7 cellular contexts compared by ENCODE assay signal in the genomic region with DNA sequence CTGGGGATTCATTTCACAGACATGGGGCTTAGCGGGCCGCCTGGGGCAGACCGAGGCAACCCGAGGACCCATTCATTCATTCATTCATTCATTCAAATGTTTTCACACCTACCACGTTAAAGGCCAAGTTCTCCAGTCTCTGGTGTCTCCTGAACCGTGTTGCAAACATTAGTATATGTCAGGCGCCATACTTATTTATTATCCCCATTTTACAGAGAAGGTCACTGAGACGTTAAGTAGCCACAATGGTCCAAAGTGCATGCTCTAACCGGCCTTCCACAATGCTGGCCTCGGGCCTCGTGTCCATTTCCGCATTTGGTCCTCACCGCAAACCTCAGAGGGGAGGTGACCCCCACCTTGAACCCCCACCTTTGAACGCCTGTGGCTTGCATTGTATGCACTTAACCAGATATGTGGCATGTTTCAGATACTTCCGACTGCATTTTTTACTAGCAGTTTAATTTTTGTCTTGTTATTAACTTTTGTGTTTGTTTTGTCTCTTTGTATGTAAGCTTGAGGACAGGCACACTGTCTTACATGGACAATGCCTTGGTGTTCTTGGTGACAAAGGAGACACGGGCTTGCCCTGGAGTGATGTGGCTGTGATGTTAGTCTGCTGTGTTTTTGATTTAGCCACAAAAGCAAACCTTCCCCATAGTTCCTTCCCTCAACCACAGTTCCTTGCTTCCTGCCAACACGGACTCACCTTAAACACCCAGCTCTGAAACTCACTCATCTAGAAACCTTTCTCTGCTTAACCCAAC. TPM values are rescaled to one million over a fixed set of nuclear protein-coding genes. Genes with fewer than 3 reads are reported as not detected.
DNase-seq lines count a peak whose midpoint lies in the region; ATAC-seq and TF ChIP-seq lines count a peak whose summit lies in the region.

No MANE protein-coding gene starts in this region.

- H3K79me2 ChIP-seq in smooth muscle cell (ENCODE audit: low read depth): peaks cover 33% of the 10 kb centered on the region

- H3K9me3 ChIP-seq in smooth muscle cell (replicated peaks; ENCODE audit: low read depth): no peaks in the 10 kb centered on the region

- peak; percentile 10 for ATAC-seq in activated CD8-positive, alpha-beta T cell treated with anti-CD3 and anti-CD28 coated beads, Interleukin-2, amount 10 ng/mL, durations not matched to agents 7 days and 5 days
- ATAC-seq in Right ventricle myocardium inferior (no peak), GM18520 (IDR thresholded peaks at IDR 0.05; ENCODE audit: unreplicated experiment) (no peak)

- H3K36me3 Mint-ChIP-seq in activated CD8-positive, alpha-beta T cell treated with anti-CD3 and anti-CD28 coated beads, Interleukin-2, amount 10 ng/mL, durations not matched to agents 7 days and 5 days (ENCODE audit: low read depth): no peaks in the 10 kb centered on the region

- peaks cover 47% of the 10 kb centered on the region for H3K27me3 Mint-ChIP-seq in activated CD8-positive, alpha-beta T cell treated with anti-CD3 and anti-CD28 coated beads, Interleukin-2, amount 10 ng/mL, durations not matched to agents 7 days and 5 days (ENCODE audit: low read depth)

- H3K9ac ChIP-seq in smooth muscle cell (ENCODE audit: low read depth): no peak overlapping the region

- no peak for DNase-seq in HFF-Myc (ENCODE audit: extremely low read depth, low read depth)
- peak; percentile 42 for DNase-seq in activated CD8-positive, alpha-beta T cell treated with anti-CD3 and anti-CD28 coated beads, Interleukin-2, amount 10 ng/mL, durations not matched to agents 7 days and 5 days
- DNase-seq in smooth muscle cell (lab: John Stamatoyannopoulos, UW; ENCODE audit: unreplicated experiment): no peak
- DNase-seq in COLO668 (lab: John Stamatoyannopoulos, UW; ENCODE audit: unreplicated experiment): no peak
- no peak for DNase-seq in Right ventricle myocardium inferior (ENCODE audit: missing footprints)

- peaks cover 48% of the 10 kb centered on the region for H3K4me1 Mint-ChIP-seq in activated CD8-positive, alpha-beta T cell treated with anti-CD3 and anti-CD28 coated beads, Interleukin-2, amount 10 ng/mL, durations not matched to agents 7 days and 5 days (ENCODE audit: low read depth)

- peak overlapping the region; percentile 5 for H3K27ac Mint-ChIP-seq in activated CD8-positive, alpha-beta T cell treated with anti-CD3 and anti-CD28 coated beads, Interleukin-2, amount 10 ng/mL, durations not matched to agents 7 days and 5 days

- intact Hi-C loops in Right ventricle myocardium inferior (cut with DNase I): loop anchor here (1.0 to 5.0 kb wide), 3 partner anchors 47 to 130 kb away; no protein-coding TSS in a partner anchor

- H3K36me3 ChIP-seq in smooth muscle cell (ENCODE audit: low read depth): no peaks in the 10 kb centered on the region

- CTCF ChIA-PET in activated CD8-positive, alpha-beta T cell treated with anti-CD3 and anti-CD28 coated beads, Interleukin-2, amount 10 ng/mL, durations not matched to agents 7 days and 5 days (lab: Charles Lee): interaction anchor here (0.8 to 10.1 kb wide), 9 partner anchors 10 to 154 kb away, joined by 3 to 116 read pairs (median 8); partner anchors contain the start of gene ALDH4A1

- H3K4me3 ChIP-seq in HFF-Myc (replicated peaks; ENCODE audit: low read depth, low read length) (peak overlapping the region; percentile 57; the same call in 1 of the 2 replicates), iPS-11a (ENCODE audit: low read depth, low read length) (peak overlapping the region; percentile 65), smooth muscle cell (peak overlapping the region; percentile 69)

- no peaks in the 10 kb centered on the region for H3K27me3 ChIP-seq in smooth muscle cell (ENCODE audit: low read depth)

- H3K27ac ChIP-seq in smooth muscle cell (ENCODE audit: low read depth): no peak overlapping the region

- WGBS in smooth muscle cell (ENCODE audit: low lambda C conversion rate): 76% methylated on average over 17 of the region's 17 CpGs

- TF ChIP-seq CTCF in HFF-Myc (IDR thresholded peaks at IDR 0.05; ENCODE audit: low read depth, low read length, missing control alignments): no peak
- no peak for TF ChIP-seq CTCF in smooth muscle cell (IDR thresholded peaks at IDR 0.05; ENCODE audit: borderline replicate concordance, insufficient read depth, poor library complexity, severe bottlenecking)

- peaks cover 30% of the 10 kb centered on the region for H4K20me1 ChIP-seq in smooth muscle cell (ENCODE audit: low read depth)

- peak overlapping the region; percentile 77 for H3K4me3 Mint-ChIP-seq in activated CD8-positive, alpha-beta T cell treated with anti-CD3 and anti-CD28 coated beads, Interleukin-2, amount 10 ng/mL, durations not matched to agents 7 days and 5 days

- no peaks in the 10 kb centered on the region for H3K4me1 ChIP-seq in smooth muscle cell (ENCODE audit: low read depth)

- H3K9me3 Mint-ChIP-seq in activated CD8-positive, alpha-beta T cell treated with anti-CD3 and anti-CD28 coated beads, Interleukin-2, amount 10 ng/mL, durations not matched to agents 7 days and 5 days (ENCODE audit: insufficient read depth): no peaks in the 10 kb centered on the region

- peak overlapping the region; percentile 97 for H2AFZ ChIP-seq in smooth muscle cell (ENCODE audit: low read depth)

- POLR2A ChIA-PET in activated CD8-positive, alpha-beta T cell treated with anti-CD3 and anti-CD28 coated beads, Interleukin-2, amount 10 ng/mL, durations not matched to agents 7 days and 5 days (lab: Charles Lee): interaction anchor here (0.5 to 3.6 kb wide), 3 partner anchors 31 to 243 kb away, joined by 3 to 47 read pairs (median 3); no protein-coding TSS in a partner anchor

- H3F3A ChIP-seq in smooth muscle cell (ENCODE audit: low read depth): peaks cover 5% of the 10 kb centered on the region

- peak overlapping the region; percentile 97 for H3K4me2 ChIP-seq in smooth muscle cell

RNA-seq across cellular contexts. Expression of gene IFFO2, which starts 1.2 kb away (rescaled TPM):
- 1 to 10 TPM; 7.2 to 8.2 TPM for total RNA-seq in activated CD8-positive, alpha-beta T cell treated with anti-CD3 and anti-CD28 coated beads, Interleukin-2, amount 10 ng/mL, durations not matched to agents 7 days and 5 days
- 19.1 and 28.0 TPM in 2 replicates for total RNA-seq in smooth muscle cell
- polyA plus RNA-seq in smooth muscle cell: 3.7 and 5.7 TPM in 2 replicates
- total RNA-seq in Right ventricle myocardium inferior: 5.2 TPM

RNA-seq across cellular contexts. Expression of gene ALDH4A1, which starts 55.4 kb away (rescaled TPM):
- total RNA-seq in activated CD8-positive, alpha-beta T cell treated with anti-CD3 and anti-CD28 coated beads, Interleukin-2, amount 10 ng/mL, durations not matched to agents 7 days and 5 days: 1 to 10 TPM; 4.2 to 4.3 TPM
- 4.6 and 4.8 TPM in 2 replicates for total RNA-seq in smooth muscle cell
- polyA plus RNA-seq in smooth muscle cell: 6.3 and 7.2 TPM in 2 replicates
- total RNA-seq in Right ventricle myocardium inferior: 31.2 TPM
